In genomic region chr4:183506389-183506735, GRCh38 we compare ENCODE assay signal across 9 cellular contexts. TPM values are rescaled to one million over a fixed set of nuclear protein-coding genes. Genes with fewer than 3 reads are reported as not detected.
DNase-seq lines count a peak whose midpoint lies in the region; ATAC-seq and TF ChIP-seq lines count a peak whose summit lies in the region.
"Had no signal": no experiment of that assay in that cellular context is flagged by ENCODE, and none has a peak within 500 bp of the region (broad histone marks: within the 10 kb centered on the region; RNA-seq: fewer than 3 reads in every experiment).

No MANE protein-coding gene starts in this region.

- H3K27ac ChIP-seq in heart right ventricle (peak overlapping the region; percentile 91 to 99 (median 97)), breast epithelium (peak overlapping the region; percentile 97 to 100), mesendoderm (ENCODE audit: low read depth, low read length) (no peak overlapping the region), urinary bladder (ENCODE audit: low read depth) (peak overlapping the region; percentile 98)

- no peak overlapping the region for H4K5ac ChIP-seq in mesendoderm (ENCODE audit: low read length)

- H3K27me3 ChIP-seq in heart right ventricle (no peaks in the 10 kb centered on the region), breast epithelium (no peaks in the 10 kb centered on the region), mesendoderm (ENCODE audit: insufficient read depth, low read length, poor library complexity) (no peaks in the 10 kb centered on the region)

- no peak overlapping the region for H3K4ac ChIP-seq in mesendoderm (ENCODE audit: low read depth, low read length)

- ATAC-seq in heart right ventricle (no peak), Right ventricle myocardium superior (ENCODE audit: poor library complexity) (no peak), HG03175 (IDR thresholded peaks at IDR 0.05; ENCODE audit: unreplicated experiment) (no peak), GM18858 (IDR thresholded peaks at IDR 0.05; ENCODE audit: unreplicated experiment) (no peak)

- H4K8ac ChIP-seq in mesendoderm (ENCODE audit: low read depth, low read length): no peak overlapping the region

- WGBS in heart right ventricle, 2 donors: 0 to 1% methylated on average over 14 of the region's 14 CpGs
- WGBS in mesendoderm (ENCODE audit: extremely low coverage, insufficient coverage, low lambda C conversion rate): no CpG with 5 or more reads among the region's 14 CpGs
- under 1% methylated on average over 14 of the region's 14 CpGs for WGBS in urinary bladder

- H3K4me1 ChIP-seq in heart right ventricle: peaks cover 0 to 43% (median 18%) of the 10 kb centered on the region in 9 donors
- H3K4me1 ChIP-seq in breast epithelium: no peaks in the 10 kb centered on the region
- H3K4me1 ChIP-seq in mesendoderm (ENCODE audit: control insufficient read depth, low read depth, low read length): peaks cover 3% of the 10 kb centered on the region
- no peaks in the 10 kb centered on the region for H3K4me1 ChIP-seq in urinary bladder (ENCODE audit: insufficient read depth)

- H3K79me1 ChIP-seq in mesendoderm (ENCODE audit: low read length): peaks cover 5% of the 10 kb centered on the region

- H3K4me3 ChIP-seq in heart right ventricle: peak overlapping the region; percentile 77 to 100 (median 98)
- peak overlapping the region; percentile 74 to 98 (median 96) for H3K4me3 ChIP-seq in breast epithelium
- peak overlapping the region; percentile 9 for H3K4me3 ChIP-seq in mesendoderm (ENCODE audit: low read length)
- H3K4me3 ChIP-seq in urinary bladder (ENCODE audit: low read depth, low read length): peak overlapping the region; percentile 92

- no peak overlapping the region for H3K18ac ChIP-seq in mesendoderm (ENCODE audit: low read length)

- no peak for TF ChIP-seq CTCF in heart right ventricle (IDR thresholded peaks at IDR 0.05)
- TF ChIP-seq CTCF in breast epithelium (IDR thresholded peaks at IDR 0.05): no peak

- H3K4me2 ChIP-seq in mesendoderm (ENCODE audit: low read length): peak overlapping the region; percentile 31

- H2AK5ac ChIP-seq in mesendoderm (ENCODE audit: low read length): no peak overlapping the region

- no peak overlapping the region for H2BK120ac ChIP-seq in mesendoderm (ENCODE audit: low read depth, low read length)

- H2BK15ac ChIP-seq in mesendoderm (replicated peaks; ENCODE audit: low read depth): no peak overlapping the region

- H3K9me3 ChIP-seq in heart right ventricle (no peaks in the 10 kb centered on the region), breast epithelium (no peaks in the 10 kb centered on the region)

- H3K79me2 ChIP-seq in mesendoderm (ENCODE audit: control insufficient read depth, insufficient read depth, low read length): peaks cover 5% of the 10 kb centered on the region

- no peak for TF ChIP-seq POLR2A in breast epithelium (IDR thresholded peaks at IDR 0.05)

- no peak overlapping the region for H2BK5ac ChIP-seq in mesendoderm (ENCODE audit: low read length)

- peaks cover 0 to 13% (median 9%) of the 10 kb centered on the region in 9 donors for H3K36me3 ChIP-seq in heart right ventricle
- no peaks in the 10 kb centered on the region for H3K36me3 ChIP-seq in breast epithelium
- H3K36me3 ChIP-seq in mesendoderm (ENCODE audit: control insufficient read depth, insufficient read depth, low read length): no peaks in the 10 kb centered on the region
- H3K36me3 ChIP-seq in urinary bladder (ENCODE audit: insufficient read depth): no peaks in the 10 kb centered on the region

- H3K9ac ChIP-seq in mesendoderm (ENCODE audit: low read length): peak overlapping the region; percentile 59

- intact Hi-C loops in heart right ventricle (cut with DNase I): loop anchor here in 4 of 10 donors (5.0 to 10.0 kb wide), 4 partner anchors 34 to 409 kb away; partner anchors contain the start of genes CDKN2AIP (in 1 of the 4), RWDD4 (in 1 of the 4), TRAPPC11 (in 1 of the 4) and WWC2 (in 1 of the 4)
- intact Hi-C loops in Right ventricle myocardium superior (cut with DNase I): no loop called here
- intact Hi-C loops in breast epithelium (cut with DNase I; ENCODE audit: low total_unique reads): no loop called here

- DNase-seq in heart right ventricle (no peak), Right ventricle myocardium superior (no peak), breast epithelium (ENCODE audit: low spot score in 2 of 2) (no peak), mesendoderm (no peak), NCI-H82 treated with DMSO at 0.1 percent for 48 hours (lab: John Stamatoyannopoulos, UW; ENCODE audit: unreplicated experiment) (no peak)
- DNase-seq: NCI-H2081 treated with DMSO at 0.1 percent for 48 hours had no signal

- no peak overlapping the region for H3K23ac ChIP-seq in mesendoderm (ENCODE audit: low read length)

- peak overlapping the region; percentile 96 for H3K56ac ChIP-seq in mesendoderm (ENCODE audit: low read length)

RNA-seq across cellular contexts. Expression of gene ING2, which starts 1.5 kb away (rescaled TPM):
- 1 to 10 TPM; 4.0 to 8.2 (median 5.2) TPM for total RNA-seq in heart right ventricle
- polyA plus RNA-seq in heart right ventricle: 1 to 10 TPM; 1.7 to 8.6 TPM
- 7.0 TPM for total RNA-seq in Right ventricle myocardium superior
- total RNA-seq in breast epithelium: 10 to 100 TPM in 2 of 3 donors, 1 to 10 TPM in 1; 7.9 to 23.0 (median 13.8) TPM
- 17.0 TPM for polyA plus RNA-seq in mesendoderm (2013, experiment 1 of 2)
- polyA plus RNA-seq in mesendoderm (2013, experiment 2 of 2): 19.0 TPM
- total RNA-seq in urinary bladder: 13.9 TPM
- polyA plus RNA-seq in urinary bladder: 15.5 TPM

Comparison
In these comparisons a context has a peak if more than half of its experiments do, and no peak if none do; other contexts are left out.
1. H3K4me3 ChIP-seq: peak in every context shown above with its lines; median percentile 98 in heart right ventricle; 96 in breast epithelium; 92 in urinary bladder; 9 in mesendoderm.